In genomic region chr1:207991331-207991914, GRCh38 we compare ENCODE assay signal across 1 cellular context.
TF ChIP-seq lines count a peak whose summit lies in the region.

No MANE protein-coding gene starts in this region.

TF ChIP-seq in H1, 55 proteins besides CTCF, POLR2A, EP300 and RAD21 (continued from another document):
- TF ChIP-seq RBBP5 (IDR thresholded peaks at IDR 0.05; ENCODE audit: borderline replicate concordance, low read depth, low read length) (no peak), EZH2 (IDR thresholded peaks at IDR 0.05; ENCODE audit: low read depth, low read length, severe bottlenecking) (no peak), RNF2 (IDR thresholded peaks at IDR 0.05; ENCODE audit: borderline replicate concordance, low read depth, low read length, missing control alignments, poor library complexity, severe bottlenecking) (no peak), RFX5 (IDR thresholded peaks at IDR 0.05; ENCODE audit: borderline replicate concordance, low read depth, low read length) (no peak), SRF (IDR thresholded peaks at IDR 0.05; ENCODE audit: low read depth, low read length) (no peak), NRF1 (IDR thresholded peaks at IDR 0.05; ENCODE audit: low read depth, low read length) (no peak)
- TF ChIP-seq, protein P1, sequence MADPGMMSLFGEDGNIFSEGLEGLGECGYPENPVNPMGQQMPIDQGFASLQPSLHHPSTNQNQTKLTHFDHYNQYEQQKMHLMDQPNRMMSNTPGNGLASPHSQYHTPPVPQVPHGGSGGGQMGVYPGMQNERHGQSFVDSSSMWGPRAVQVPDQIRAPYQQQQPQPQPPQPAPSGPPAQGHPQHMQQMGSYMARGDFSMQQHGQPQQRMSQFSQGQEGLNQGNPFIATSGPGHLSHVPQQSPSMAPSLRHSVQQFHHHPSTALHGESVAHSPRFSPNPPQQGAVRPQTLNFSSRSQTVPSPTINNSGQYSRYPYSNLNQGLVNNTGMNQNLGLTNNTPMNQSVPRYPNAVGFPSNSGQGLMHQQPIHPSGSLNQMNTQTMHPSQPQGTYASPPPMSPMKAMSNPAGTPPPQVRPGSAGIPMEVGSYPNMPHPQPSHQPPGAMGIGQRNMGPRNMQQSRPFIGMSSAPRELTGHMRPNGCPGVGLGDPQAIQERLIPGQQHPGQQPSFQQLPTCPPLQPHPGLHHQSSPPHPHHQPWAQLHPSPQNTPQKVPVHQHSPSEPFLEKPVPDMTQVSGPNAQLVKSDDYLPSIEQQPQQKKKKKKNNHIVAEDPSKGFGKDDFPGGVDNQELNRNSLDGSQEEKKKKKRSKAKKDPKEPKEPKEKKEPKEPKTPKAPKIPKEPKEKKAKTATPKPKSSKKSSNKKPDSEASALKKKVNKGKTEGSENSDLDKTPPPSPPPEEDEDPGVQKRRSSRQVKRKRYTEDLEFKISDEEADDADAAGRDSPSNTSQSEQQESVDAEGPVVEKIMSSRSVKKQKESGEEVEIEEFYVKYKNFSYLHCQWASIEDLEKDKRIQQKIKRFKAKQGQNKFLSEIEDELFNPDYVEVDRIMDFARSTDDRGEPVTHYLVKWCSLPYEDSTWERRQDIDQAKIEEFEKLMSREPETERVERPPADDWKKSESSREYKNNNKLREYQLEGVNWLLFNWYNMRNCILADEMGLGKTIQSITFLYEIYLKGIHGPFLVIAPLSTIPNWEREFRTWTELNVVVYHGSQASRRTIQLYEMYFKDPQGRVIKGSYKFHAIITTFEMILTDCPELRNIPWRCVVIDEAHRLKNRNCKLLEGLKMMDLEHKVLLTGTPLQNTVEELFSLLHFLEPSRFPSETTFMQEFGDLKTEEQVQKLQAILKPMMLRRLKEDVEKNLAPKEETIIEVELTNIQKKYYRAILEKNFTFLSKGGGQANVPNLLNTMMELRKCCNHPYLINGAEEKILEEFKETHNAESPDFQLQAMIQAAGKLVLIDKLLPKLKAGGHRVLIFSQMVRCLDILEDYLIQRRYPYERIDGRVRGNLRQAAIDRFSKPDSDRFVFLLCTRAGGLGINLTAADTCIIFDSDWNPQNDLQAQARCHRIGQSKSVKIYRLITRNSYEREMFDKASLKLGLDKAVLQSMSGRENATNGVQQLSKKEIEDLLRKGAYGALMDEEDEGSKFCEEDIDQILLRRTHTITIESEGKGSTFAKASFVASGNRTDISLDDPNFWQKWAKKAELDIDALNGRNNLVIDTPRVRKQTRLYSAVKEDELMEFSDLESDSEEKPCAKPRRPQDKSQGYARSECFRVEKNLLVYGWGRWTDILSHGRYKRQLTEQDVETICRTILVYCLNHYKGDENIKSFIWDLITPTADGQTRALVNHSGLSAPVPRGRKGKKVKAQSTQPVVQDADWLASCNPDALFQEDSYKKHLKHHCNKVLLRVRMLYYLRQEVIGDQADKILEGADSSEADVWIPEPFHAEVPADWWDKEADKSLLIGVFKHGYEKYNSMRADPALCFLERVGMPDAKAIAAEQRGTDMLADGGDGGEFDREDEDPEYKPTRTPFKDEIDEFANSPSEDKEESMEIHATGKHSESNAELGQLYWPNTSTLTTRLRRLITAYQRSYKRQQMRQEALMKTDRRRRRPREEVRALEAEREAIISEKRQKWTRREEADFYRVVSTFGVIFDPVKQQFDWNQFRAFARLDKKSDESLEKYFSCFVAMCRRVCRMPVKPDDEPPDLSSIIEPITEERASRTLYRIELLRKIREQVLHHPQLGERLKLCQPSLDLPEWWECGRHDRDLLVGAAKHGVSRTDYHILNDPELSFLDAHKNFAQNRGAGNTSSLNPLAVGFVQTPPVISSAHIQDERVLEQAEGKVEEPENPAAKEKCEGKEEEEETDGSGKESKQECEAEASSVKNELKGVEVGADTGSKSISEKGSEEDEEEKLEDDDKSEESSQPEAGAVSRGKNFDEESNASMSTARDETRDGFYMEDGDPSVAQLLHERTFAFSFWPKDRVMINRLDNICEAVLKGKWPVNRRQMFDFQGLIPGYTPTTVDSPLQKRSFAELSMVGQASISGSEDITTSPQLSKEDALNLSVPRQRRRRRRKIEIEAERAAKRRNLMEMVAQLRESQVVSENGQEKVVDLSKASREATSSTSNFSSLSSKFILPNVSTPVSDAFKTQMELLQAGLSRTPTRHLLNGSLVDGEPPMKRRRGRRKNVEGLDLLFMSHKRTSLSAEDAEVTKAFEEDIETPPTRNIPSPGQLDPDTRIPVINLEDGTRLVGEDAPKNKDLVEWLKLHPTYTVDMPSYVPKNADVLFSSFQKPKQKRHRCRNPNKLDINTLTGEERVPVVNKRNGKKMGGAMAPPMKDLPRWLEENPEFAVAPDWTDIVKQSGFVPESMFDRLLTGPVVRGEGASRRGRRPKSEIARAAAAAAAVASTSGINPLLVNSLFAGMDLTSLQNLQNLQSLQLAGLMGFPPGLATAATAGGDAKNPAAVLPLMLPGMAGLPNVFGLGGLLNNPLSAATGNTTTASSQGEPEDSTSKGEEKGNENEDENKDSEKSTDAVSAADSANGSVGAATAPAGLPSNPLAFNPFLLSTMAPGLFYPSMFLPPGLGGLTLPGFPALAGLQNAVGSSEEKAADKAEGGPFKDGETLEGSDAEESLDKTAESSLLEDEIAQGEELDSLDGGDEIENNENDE (IDR thresholded peaks at IDR 0.05; ENCODE audit: insufficient replicate concordance, low read length) = no peak
